ENCODE assay signal across 16 cellular contexts in the genomic region with DNA sequence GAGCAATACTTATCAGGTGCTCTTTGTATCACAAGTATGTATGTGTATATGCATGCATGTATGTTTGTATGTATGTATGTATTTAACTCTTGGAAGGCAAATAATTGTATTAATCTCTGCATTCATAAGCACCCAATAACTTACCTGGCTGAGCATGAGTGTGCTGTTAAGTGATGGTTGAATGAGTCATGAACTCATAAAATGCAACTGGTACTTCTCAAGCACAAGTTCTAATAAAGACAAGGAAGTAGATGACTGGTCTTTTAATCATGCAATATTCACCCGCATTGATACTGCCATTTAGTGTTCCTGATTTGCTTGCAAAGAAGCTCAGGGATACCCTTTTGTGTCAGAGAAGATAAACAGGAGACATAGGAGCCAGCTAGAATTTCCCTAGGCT.
DNase-seq lines count a peak whose midpoint lies in the region; ATAC-seq, FAIRE-seq and TF ChIP-seq lines count a peak whose summit lies in the region.
"Had no signal": no experiment of that assay in that cellular context is flagged by ENCODE, and none has a peak within 500 bp of the region (broad histone marks: within the 10 kb centered on the region; RNA-seq: fewer than 3 reads in every experiment).

No MANE protein-coding gene starts in this region.

- H3K27ac ChIP-seq in lower lobe of right lung = no peak overlapping the region
- H3K27ac ChIP-seq: BLaER1, GM23248 had no signal

- ATAC-seq in lower lobe of right lung = no peak
- ATAC-seq: GM12878, HepG2 had no signal

- FAIRE-seq in bronchial epithelial cell (lab: Jason Lieb, UNC) (no peak), frontal cortex (lab: Jason Lieb, UNC) (no peak)
- FAIRE-seq: GM12878, HepG2, HTR-8/SVneo had no signal

- DNase-seq in DMS53 (lab: John Stamatoyannopoulos, UW) (peak; percentile 52), HT1080 (ENCODE audit: low read depth) (peak; percentile 2), bronchial epithelial cell (ENCODE audit: low read depth) (peak; percentile 82), kidney tubule cell (ENCODE audit: low spot score) (peak; percentile 65), frontal cortex (ENCODE audit: low spot score in 2 of 2) (no peak), lower lobe of right lung (no peak), NCI-H146 treated with DMSO at 0.1 percent for 48 hours (lab: John Stamatoyannopoulos, UW; ENCODE audit: unreplicated experiment) (no peak)
- DNase-seq: 8988T, AML-193, DMS79, GM23248, H7 had no signal

- intact Hi-C loops in lower lobe of right lung (cut with DNase I) = no loop called here

- H3K36me3 ChIP-seq in bronchial epithelial cell (ENCODE audit: control insufficient read depth, insufficient read depth, low read length) (no peaks in the 10 kb centered on the region), lower lobe of right lung (no peaks in the 10 kb centered on the region)
- H3K36me3 ChIP-seq: BLaER1 had no signal

- no peaks in the 10 kb centered on the region for H3K27me3 ChIP-seq in bronchial epithelial cell (ENCODE audit: control insufficient read depth, insufficient read depth, low read length)
- H3K27me3 ChIP-seq in lower lobe of right lung (ENCODE audit: low read depth) = peaks cover 3% of the 10 kb centered on the region
- H3K27me3 ChIP-seq: BLaER1 had no signal

- H3K4me3 ChIP-seq in bronchial epithelial cell (ENCODE audit: low read depth, low read length) (no peak overlapping the region), lower lobe of right lung (no peak overlapping the region)
- H3K4me3 ChIP-seq: BLaER1, GM12878, GM23248 had no signal

- H3K9me3 ChIP-seq in lower lobe of right lung = no peaks in the 10 kb centered on the region
- H3K9me3 ChIP-seq: BLaER1 had no signal

- TF ChIP-seq CTCF in bronchial epithelial cell (IDR thresholded peaks at IDR 0.05; ENCODE audit: insufficient read depth, low read length, severe bottlenecking) (no peak), lower lobe of right lung (IDR thresholded peaks at IDR 0.05) (no peak)

- H3K4me1 ChIP-seq in lower lobe of right lung = no peaks in the 10 kb centered on the region
- H3K4me1 ChIP-seq: BLaER1 had no signal

Comparison
In these comparisons a context has a peak if more than half of its experiments do, and no peak if none do; other contexts are left out.
1. DNase-seq: peak in DMS53 (single experiment), HT1080 (single experiment), bronchial epithelial cell (single experiment) and kidney tubule cell (single experiment); none in frontal cortex (0 of 2), lower lobe of right lung (single experiment) and NCI-H146 treated with DMSO at 0.1 percent for 48 hours (single experiment).